ENCODE assay signal across 1 cellular context in the genomic region with DNA sequence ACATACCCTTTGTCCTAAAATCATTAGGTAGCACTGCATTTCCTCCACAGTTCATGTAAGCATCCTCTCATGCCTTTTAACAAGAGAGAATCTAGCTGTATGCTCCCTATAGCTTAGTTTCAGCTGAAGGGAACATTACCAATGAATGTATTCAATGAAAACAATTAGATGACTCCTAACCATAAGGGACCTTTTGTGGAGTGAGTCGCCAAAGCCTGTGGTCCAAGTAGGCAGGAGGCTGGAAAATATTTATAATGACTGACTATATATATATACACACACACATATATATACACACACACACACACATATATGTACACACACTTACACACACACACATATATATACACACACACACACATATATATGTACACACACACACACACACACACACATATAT.
TF ChIP-seq lines count a peak whose summit lies in the region.

No MANE protein-coding gene starts in this region.

TF ChIP-seq in IMR-90, 13 proteins besides CTCF, POLR2A, EP300 and RAD21 (continued from another document):
- TF ChIP-seq NFE2L2 (IDR thresholded peaks at IDR 0.05; ENCODE audit: low read depth, low read length): no peak
- TF ChIP-seq, protein P1, sequence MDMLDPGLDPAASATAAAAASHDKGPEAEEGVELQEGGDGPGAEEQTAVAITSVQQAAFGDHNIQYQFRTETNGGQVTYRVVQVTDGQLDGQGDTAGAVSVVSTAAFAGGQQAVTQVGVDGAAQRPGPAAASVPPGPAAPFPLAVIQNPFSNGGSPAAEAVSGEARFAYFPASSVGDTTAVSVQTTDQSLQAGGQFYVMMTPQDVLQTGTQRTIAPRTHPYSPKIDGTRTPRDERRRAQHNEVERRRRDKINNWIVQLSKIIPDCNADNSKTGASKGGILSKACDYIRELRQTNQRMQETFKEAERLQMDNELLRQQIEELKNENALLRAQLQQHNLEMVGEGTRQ (IDR thresholded peaks at IDR 0.05; ENCODE audit: low read depth, low read length): no peak
- TF ChIP-seq, protein P2, sequence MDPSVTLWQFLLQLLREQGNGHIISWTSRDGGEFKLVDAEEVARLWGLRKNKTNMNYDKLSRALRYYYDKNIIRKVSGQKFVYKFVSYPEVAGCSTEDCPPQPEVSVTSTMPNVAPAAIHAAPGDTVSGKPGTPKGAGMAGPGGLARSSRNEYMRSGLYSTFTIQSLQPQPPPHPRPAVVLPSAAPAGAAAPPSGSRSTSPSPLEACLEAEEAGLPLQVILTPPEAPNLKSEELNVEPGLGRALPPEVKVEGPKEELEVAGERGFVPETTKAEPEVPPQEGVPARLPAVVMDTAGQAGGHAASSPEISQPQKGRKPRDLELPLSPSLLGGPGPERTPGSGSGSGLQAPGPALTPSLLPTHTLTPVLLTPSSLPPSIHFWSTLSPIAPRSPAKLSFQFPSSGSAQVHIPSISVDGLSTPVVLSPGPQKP (IDR thresholded peaks at IDR 0.05; ENCODE audit: borderline replicate concordance, low read depth, low read length): no peak
- TF ChIP-seq FOS (IDR thresholded peaks at IDR 0.05; ENCODE audit: low read depth, low read length): no peak
- TF ChIP-seq RCOR1 (IDR thresholded peaks at IDR 0.05; ENCODE audit: insufficient replicate concordance, low read length): no peak
- no peak for TF ChIP-seq RFX5 (IDR thresholded peaks at IDR 0.05; ENCODE audit: low read depth, low read length)
TF ChIP-seq in IMR-90: peak in this region for 0.
